8 cellular contexts compared by ENCODE assay signal in genomic region chr3:160400048-160400630, GRCh38. TPM values are rescaled to one million over a fixed set of nuclear protein-coding genes. Genes with fewer than 3 reads are reported as not detected.
DNase-seq lines count a peak whose midpoint lies in the region; ATAC-seq and TF ChIP-seq lines count a peak whose summit lies in the region.

No MANE protein-coding gene starts in this region.

- H3K4me1 ChIP-seq in ascending aorta (peaks cover 0 to 8% of the 10 kb centered on the region in 2 donors), right atrium auricular region (peaks cover 0 to 25% of the 10 kb centered on the region in 2 donors)

- no peak for TF ChIP-seq CTCF in ascending aorta (IDR thresholded peaks at IDR 0.05)
- no peak for TF ChIP-seq CTCF in right atrium auricular region (IDR thresholded peaks at IDR 0.05)

- H3K36me3 ChIP-seq in ascending aorta (no peaks in the 10 kb centered on the region), right atrium auricular region (no peaks in the 10 kb centered on the region)

- DNase-seq in SIG-M5 treated with dmso at 0.1 percent for 504 hours (lab: John Stamatoyannopoulos, UW; ENCODE audit: unreplicated experiment): peak; percentile 38
- no peak for DNase-seq in SIG-M5 (lab: John Stamatoyannopoulos, UW)
- DNase-seq in RPMI7951 (ENCODE audit: low read depth): peak; percentile 45
- peak in 1 of 2 donors; percentile 75 for DNase-seq in ascending aorta (ENCODE audit: low spot score in 2 of 2)
- peak; percentile 65 for DNase-seq in right atrium auricular region (ENCODE audit: low spot score)
- DNase-seq in renal cortical epithelial cell (ENCODE audit: low read depth): peak; percentile 36
- no peak for DNase-seq in GM19240 (ENCODE audit: insufficient read length, low spot score)

- H3K4me3 ChIP-seq in ascending aorta (peak overlapping the region; percentile 64 to 73), right atrium auricular region (peak overlapping the region; percentile 73 to 77)

- H3K9me3 ChIP-seq in ascending aorta (no peaks in the 10 kb centered on the region), right atrium auricular region (no peaks in the 10 kb centered on the region)

- intact Hi-C loops in ascending aorta (cut with DNase I): loop anchor here (5.0 kb wide), 2 partner anchors 357 to 822 kb away; partner anchors contain the start of genes NMD3 and PPM1L

- H3K27ac ChIP-seq in ascending aorta (peak overlapping the region; percentile 84 to 87), right atrium auricular region (peak overlapping the region; percentile 88 to 92)

- peak; percentile 15 for ATAC-seq in HG03025 (IDR thresholded peaks at IDR 0.05; ENCODE audit: low FRiP score, unreplicated experiment)

- no peaks in the 10 kb centered on the region for H3K27me3 ChIP-seq in ascending aorta
- no peaks in the 10 kb centered on the region for H3K27me3 ChIP-seq in right atrium auricular region

RNA-seq across cellular contexts. Expression of gene SMC4, which starts 0.7 kb away (rescaled TPM):
- total RNA-seq in RPMI7951 (2014; rRNA removed; shearing (Covaris generic)): 263 and 317 TPM in 2 replicates
- 5.0 TPM for total RNA-seq in ascending aorta
- total RNA-seq in right atrium auricular region: 10 to 100 TPM; 10.7 to 10.8 TPM
- total RNA-seq in renal cortical epithelial cell: 32.3 and 39.8 TPM in 2 replicates

RNA-seq across cellular contexts. Expression of gene IFT80, which starts 1.1 kb away (rescaled TPM):
- 44.2 and 44.7 TPM in 2 replicates for total RNA-seq in RPMI7951 (2014; rRNA removed; shearing (Covaris generic))
- total RNA-seq in ascending aorta: 10.2 TPM
- 10 to 100 TPM; 13.8 to 14.1 TPM for total RNA-seq in right atrium auricular region
- 66.2 and 81.8 TPM in 2 replicates for total RNA-seq in renal cortical epithelial cell

RNA-seq across cellular contexts. Expression of gene TRIM59, which starts 49.4 kb away (rescaled TPM):
- 11.9 and 19.7 TPM in 2 replicates for total RNA-seq in RPMI7951 (2014; rRNA removed; shearing (Covaris generic))
- total RNA-seq in ascending aorta (not detected), right atrium auricular region (under 1 TPM; 0.15 to 0.79 TPM), renal cortical epithelial cell (18.8 and 35.3 TPM in 2 replicates)

Comparison
In these comparisons a context has a peak if more than half of its experiments do, and no peak if none do; other contexts are left out.
1. DNase-seq: peak in SIG-M5 treated with dmso at 0.1 percent for 504 hours (single experiment), RPMI7951 (single experiment), right atrium auricular region (single experiment) and renal cortical epithelial cell (single experiment); none in SIG-M5 (single experiment) and GM19240 (single experiment).